19 cellular contexts compared by ENCODE assay signal in the genomic region with DNA sequence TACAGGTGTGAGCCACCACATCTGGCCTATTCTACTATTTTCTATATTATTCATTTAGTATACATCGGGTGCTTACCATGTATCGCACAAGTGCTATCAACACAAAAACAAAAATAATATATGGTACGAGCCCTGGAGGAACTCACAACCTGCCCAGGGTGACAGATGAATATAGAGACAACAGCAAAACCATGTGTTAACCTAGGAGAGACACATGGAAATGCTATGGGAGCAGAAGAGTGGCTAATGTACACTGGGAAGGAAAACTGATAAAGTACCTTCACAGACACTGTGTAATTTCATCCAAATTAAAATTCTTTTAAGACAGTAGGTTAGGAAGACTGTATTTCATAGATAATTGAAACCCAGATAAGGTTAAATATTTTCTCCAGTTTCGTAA. TPM values are rescaled to one million over a fixed set of nuclear protein-coding genes. Genes with fewer than 3 reads are reported as not detected.
DNase-seq lines count a peak whose midpoint lies in the region; ATAC-seq, FAIRE-seq and TF ChIP-seq lines count a peak whose summit lies in the region.
"Had no signal": no experiment of that assay in that cellular context is flagged by ENCODE, and none has a peak within 500 bp of the region (broad histone marks: within the 10 kb centered on the region; RNA-seq: fewer than 3 reads in every experiment).

No MANE protein-coding gene starts in this region.

- H4K20me1 ChIP-seq in HepG2 (ENCODE audit: insufficient read depth, low read length) (no peaks in the 10 kb centered on the region), Loucy (ENCODE audit: insufficient read depth, low read length, poor library complexity, severe bottlenecking) (peaks cover 22% of the 10 kb centered on the region)

- H3K9me2 ChIP-seq in Loucy (replicated peaks; ENCODE audit: low read depth, low read length), result no peaks in the 10 kb centered on the region

- H3K36me3 ChIP-seq in HepG2 (replicated peaks in 1 of 2; ENCODE audit: control insufficient read depth in 1 of 2, insufficient read depth in 2 of 2, low read length in 2 of 2), result peaks cover 10 to 47% of the 10 kb centered on the region in 2 experiments
- peaks cover 0 to 23% (median 12%) of the 10 kb centered on the region in 4 donors for H3K36me3 ChIP-seq in right lobe of liver
- H3K36me3 ChIP-seq in Loucy (ENCODE audit: insufficient read depth, low read length), result peaks cover 12% of the 10 kb centered on the region; the same call in 1 of the 2 replicates
- peaks cover 57% of the 10 kb centered on the region for H3K36me3 ChIP-seq in left ventricle myocardium inferior

- H3K79me2 ChIP-seq in HepG2 (ENCODE audit: insufficient read depth, low read length), result peaks cover 28% of the 10 kb centered on the region
- H3K79me2 ChIP-seq in Loucy (ENCODE audit: insufficient read depth, low read length), result peaks cover 61% of the 10 kb centered on the region

- TF ChIP-seq POLR2A in HepG2 (IDR thresholded peaks at IDR 0.05; ENCODE audit: insufficient read depth in 1 of 2, low read depth in 2 of 2, low read length in 2 of 2) (no peak), right lobe of liver (IDR thresholded peaks at IDR 0.05) (no peak)

- 83% methylated on average over 4 of the region's 4 CpGs for WGBS in HepG2 (ENCODE audit: low lambda C conversion rate)
- 98% methylated on average over 4 of the region's 4 CpGs for whole genome bisulfite sequencing in right lobe of liver (ENCODE audit: insufficient coverage, low coverage, low lambda C conversion rate, missing lambda C conversion rate)

- no peaks in the 10 kb centered on the region for H3F3A ChIP-seq in Loucy (ENCODE audit: low read depth)

- peaks cover 80% of the 10 kb centered on the region for H3K36me3 Mint-ChIP-seq in activated T-cell treated with anti-CD3 and anti-CD28 coated beads, Interleukin-2, amount 50 U/mL, for 24 hours (ENCODE audit: low read depth)
- peaks cover 89% of the 10 kb centered on the region for H3K36me3 Mint-ChIP-seq in stimulated activated effector memory CD8-positive, alpha-beta T cell treated with anti-CD3 and anti-CD28 coated beads, Interleukin-12 subunit alpha, Interleukin-12 subunit beta, amount 100 ng/mL, for 72 hours

- no peaks in the 10 kb centered on the region for H3K27me3 Mint-ChIP-seq in activated T-cell treated with anti-CD3 and anti-CD28 coated beads, Interleukin-2, amount 50 U/mL, for 24 hours
- H3K27me3 Mint-ChIP-seq: B cell had no signal

- no peaks in the 10 kb centered on the region for H3K9me3 Mint-ChIP-seq in activated T-cell treated with anti-CD3 and anti-CD28 coated beads, Interleukin-2, amount 50 U/mL, for 24 hours
- H3K9me3 Mint-ChIP-seq in stimulated activated effector memory CD8-positive, alpha-beta T cell treated with anti-CD3 and anti-CD28 coated beads, Interleukin-12 subunit alpha, Interleukin-12 subunit beta, amount 100 ng/mL, for 72 hours, result no peaks in the 10 kb centered on the region

- intact Hi-C loops in HepG2 (cut with micrococcal nuclease; ENCODE audit: unreplicated experiment) (no loop called here), right lobe of liver (cut with DNase I) (no loop called here), left ventricle myocardium inferior (cut with micrococcal nuclease) (no loop called here)

- H3K27ac ChIP-seq in HepG2 (ENCODE audit: extremely low read length, insufficient read depth, low read length), result no peak overlapping the region
- H3K27ac ChIP-seq in right lobe of liver, result no peak overlapping the region
- no peak overlapping the region for H3K27ac ChIP-seq in coronary artery
- H3K27ac ChIP-seq in left ventricle myocardium inferior (replicated peaks), result no peak overlapping the region
- H3K27ac ChIP-seq: BLaER1 treated with 17β-estradiol and CSF1 and Interleukin-3, amounts not matched to agents 10 nM and 100 nM; GM23248 had no signal

- no peak overlapping the region for H3K4me3 Mint-ChIP-seq in activated T-cell treated with anti-CD3 and anti-CD28 coated beads, Interleukin-2, amount 50 U/mL, for 24 hours
- H3K4me3 Mint-ChIP-seq in stimulated activated effector memory CD8-positive, alpha-beta T cell treated with anti-CD3 and anti-CD28 coated beads, Interleukin-12 subunit alpha, Interleukin-12 subunit beta, amount 100 ng/mL, for 72 hours, result no peak overlapping the region
- H3K4me3 Mint-ChIP-seq: B cell had no signal

- TF ChIP-seq RAD21 in HepG2 (CRISPR knock-in tag; IDR thresholded peaks at IDR 0.05), result no peak

- H2AFZ ChIP-seq in HepG2 (ENCODE audit: low read length), result no peak overlapping the region
- H2AFZ ChIP-seq in Loucy (ENCODE audit: low read length), result no peak overlapping the region
- H2AFZ ChIP-seq: GM23248 had no signal

- H3K4me2 ChIP-seq in HepG2 (ENCODE audit: low read depth, low read length) (no peak overlapping the region), Loucy (ENCODE audit: low read depth, low read length, poor library complexity, severe bottlenecking) (peak overlapping the region; percentile 83)
- H3K4me2 ChIP-seq: BLaER1 treated with 17β-estradiol and CSF1 and Interleukin-3, amounts not matched to agents 10 nM and 100 nM had no signal

- no peak overlapping the region for H3K9ac ChIP-seq in HepG2 (ENCODE audit: insufficient read depth, low read depth, low read length)
- no peak overlapping the region for H3K9ac ChIP-seq in Loucy (ENCODE audit: low read depth, low read length, poor library complexity, severe bottlenecking)
- H3K9ac ChIP-seq: BLaER1 treated with 17β-estradiol and CSF1 and Interleukin-3, amounts not matched to agents 10 nM and 100 nM; GM23248 had no signal

- peaks cover 39% of the 10 kb centered on the region for H3K4me1 Mint-ChIP-seq in activated T-cell treated with anti-CD3 and anti-CD28 coated beads, Interleukin-2, amount 50 U/mL, for 24 hours (ENCODE audit: low read depth)
- peaks cover 30% of the 10 kb centered on the region for H3K4me1 Mint-ChIP-seq in stimulated activated effector memory CD8-positive, alpha-beta T cell treated with anti-CD3 and anti-CD28 coated beads, Interleukin-12 subunit alpha, Interleukin-12 subunit beta, amount 100 ng/mL, for 72 hours

- H3K9me3 ChIP-seq in HepG2 (ENCODE audit: low read length) (no peaks in the 10 kb centered on the region), right lobe of liver (no peaks in the 10 kb centered on the region), Loucy (ENCODE audit: insufficient read depth, low read depth, low read length) (no peaks in the 10 kb centered on the region), left ventricle myocardium inferior (replicated peaks) (no peaks in the 10 kb centered on the region)
- H3K9me3 ChIP-seq: BLaER1 treated with 17β-estradiol and CSF1 and Interleukin-3, amounts not matched to agents 10 nM and 100 nM; Caco-2; HAP-1 had no signal

- no TSS peak for BruUV-seq in HepG2 (replicated peaks; lab: Mats Ljungman, UMichigan)

- no peak for DNase-seq in activated T-cell treated with anti-CD3 and anti-CD28 coated beads, Interleukin-2, amount 50 U/mL, for 24 hours
- no peak for DNase-seq in activated T-cell treated with anti-CD3 and anti-CD28 coated beads, Interleukin-2, amount 50 U/mL, for 48 hours
- DNase-seq in HepG2 (ENCODE audit: low spot score), result no peak
- no peak for DNase-seq in right lobe of liver
- no peak for DNase-seq in stimulated activated effector memory CD8-positive, alpha-beta T cell treated with anti-CD3 and anti-CD28 coated beads, Interleukin-12 subunit alpha, Interleukin-12 subunit beta, amount 100 ng/mL, for 72 hours (ENCODE audit: low spot score in 2 of 2)
- no peak for DNase-seq in coronary artery (ENCODE audit: low spot score)
- no peak for DNase-seq in left ventricle myocardium inferior
- DNase-seq: 8988T, Caco-2, DMS79, GDM1, GM23248 had no signal

- in situ Hi-C loops in HepG2 (cut with HindIII; ENCODE audit: extremely low pct_ligation_motif_present, low pct_unique_long_range_greater_than_20kb), result no loop called here

- H3K4me1 ChIP-seq in HepG2 (ENCODE audit: insufficient read depth, low read length) (peaks cover 15% of the 10 kb centered on the region), right lobe of liver (peaks cover 0 to 6% (median 1%) of the 10 kb centered on the region in 4 donors), Loucy (ENCODE audit: insufficient read depth, low read length, poor library complexity, severe bottlenecking) (peaks cover 40% of the 10 kb centered on the region), left ventricle myocardium inferior (peaks cover 25% of the 10 kb centered on the region)

- FAIRE-seq in HepG2 (lab: Jason Lieb, UNC), result no peak
- FAIRE-seq: D721Med, GM12892, GM18507 had no signal

- H3K4me3 ChIP-seq in HepG2 (replicated peaks in 1 of 3; ENCODE audit: insufficient read depth in 1 of 3, low read depth in 2 of 3, low read length in 3 of 3) (no peak overlapping the region), right lobe of liver (no peak overlapping the region), Loucy (ENCODE audit: low read length, poor library complexity, severe bottlenecking) (peak overlapping the region; percentile 4), coronary artery (no peak overlapping the region), left ventricle myocardium inferior (no peak overlapping the region)
- H3K4me3 ChIP-seq: BLaER1 treated with 17β-estradiol and CSF1 and Interleukin-3, amounts not matched to agents 10 nM and 100 nM; GM23248; HAP-1 had no signal

- TF ChIP-seq EP300 in HepG2 (IDR thresholded peaks at IDR 0.05; ENCODE audit: low read depth in 2 of 2, low read length in 2 of 2), result no peak
- TF ChIP-seq EP300 in HepG2 (CRISPR knock-in tag; IDR thresholded peaks at IDR 0.05; ENCODE audit: borderline replicate concordance), result no peak

- CTCF ChIA-PET in HepG2 (lab: Yijun Ruan, JAX; ENCODE audit: low intra/inter-chr PET ratio, low total read pairs), result no interaction called here

- no peak for ATAC-seq in HepG2
- no peak for ATAC-seq in right lobe of liver
- no peak for ATAC-seq in stimulated activated effector memory CD8-positive, alpha-beta T cell treated with anti-CD3 and anti-CD28 coated beads, Interleukin-12 subunit alpha, Interleukin-12 subunit beta, amount 100 ng/mL, for 72 hours

- TF ChIP-seq CTCF in HepG2 (CRISPR knock-in tag; IDR thresholded peaks at IDR 0.05), result no peak
- TF ChIP-seq CTCF in right lobe of liver (IDR thresholded peaks at IDR 0.05), result no peak
- no peak for TF ChIP-seq CTCF in Loucy (conservative IDR thresholded peaks at IDR 0.05; ENCODE audit: low read length)
- TF ChIP-seq CTCF in coronary artery (IDR thresholded peaks at IDR 0.05), result no peak
- no peak for TF ChIP-seq CTCF in left ventricle myocardium inferior (IDR thresholded peaks at IDR 0.05; ENCODE audit: borderline replicate concordance)

- no peaks in the 10 kb centered on the region; a peak in 1 of 5 replicates for H3K27me3 ChIP-seq in HepG2 (ENCODE audit: control insufficient read depth in 1 of 2, insufficient read depth in 2 of 2, low read length in 2 of 2)
- no peaks in the 10 kb centered on the region for H3K27me3 ChIP-seq in right lobe of liver
- no peaks in the 10 kb centered on the region for H3K27me3 ChIP-seq in Loucy (ENCODE audit: insufficient read depth, low read length, poor library complexity, severe bottlenecking)
- H3K27me3 ChIP-seq in left ventricle myocardium inferior (ENCODE audit: low read depth), result no peaks in the 10 kb centered on the region
- H3K27me3 ChIP-seq: BLaER1 treated with 17β-estradiol and CSF1 and Interleukin-3, amounts not matched to agents 10 nM and 100 nM had no signal

- POLR2A ChIA-PET in HepG2 (lab: Yijun Ruan, JAX), result interaction anchor here (0.6 to 4.6 kb wide), 2 partner anchors 12 to 146 kb away, joined by 3 to 28 read pairs; partner anchors contain the start of genes ATAD2B and TP53I3

- H3K27ac Mint-ChIP-seq in activated T-cell treated with anti-CD3 and anti-CD28 coated beads, Interleukin-2, amount 50 U/mL, for 24 hours, result peak overlapping the region; percentile 79
- H3K27ac Mint-ChIP-seq in stimulated activated effector memory CD8-positive, alpha-beta T cell treated with anti-CD3 and anti-CD28 coated beads, Interleukin-12 subunit alpha, Interleukin-12 subunit beta, amount 100 ng/mL, for 72 hours, result peak overlapping the region; percentile 37
- H3K27ac Mint-ChIP-seq: B cell had no signal

RNA-seq across cellular contexts. Expression of gene SF3B6, which starts 3.9 kb away (rescaled TPM):
- total RNA-seq in HepG2 (2016; rRNA removed; fragmentation: Illumina TruSeq; extraction: Trizol) (182 and 254 TPM in 2 replicates), right lobe of liver (10 to 100 TPM; 32.7 to 70.8 (median 40.3) TPM), left ventricle myocardium inferior (59.7 TPM)
- total RNA-seq in HepG2 (2016; cell fraction: cytosol; rRNA removed; fragmentation: Illumina TruSeq; extraction: Trizol; ENCODE audit: low read depth), result 45.9 and 48.0 TPM in 2 replicates
- total RNA-seq in HepG2 (2016; cell fraction: insoluble cytoplasmic fraction; rRNA removed; fragmentation: Illumina TruSeq; extraction: Trizol), result 184 and 279 TPM in 2 replicates
- total RNA-seq in HepG2 (2016; cell fraction: membrane; rRNA removed; fragmentation: Illumina TruSeq; extraction: Trizol), result 58.5 and 66.4 TPM in 2 replicates
- 61.8 and 72.9 TPM in 2 replicates for total RNA-seq in HepG2 (2016; cell fraction: nucleus; rRNA removed; fragmentation: Illumina TruSeq; extraction: Trizol)
- 140 and 177 TPM in 2 replicates for polyA plus RNA-seq in HepG2 (2011; rRNA removed)
- polyA plus RNA-seq in HepG2 (2011; cell fraction: cytosol; rRNA removed), result 101 and 135 TPM in 2 replicates
- polyA plus RNA-seq in HepG2 (2011; cell fraction: nucleus; rRNA removed), result 24.9 and 35.7 TPM in 2 replicates
- polyA plus RNA-seq in HepG2 (2012), result 159 and 167 TPM in 2 replicates
- polyA plus RNA-seq in HepG2 (2016; cell fraction: cytosol; fragmentation: Illumina TruSeq; extraction: Trizol; ENCODE audit: low read depth), result 35.5 and 45.7 TPM in 2 replicates
- 279 and 313 TPM in 2 replicates for polyA plus RNA-seq in HepG2 (2016; cell fraction: insoluble cytoplasmic fraction; fragmentation: Illumina TruSeq; extraction: Trizol; ENCODE audit: low read depth)
- 54.3 and 63.6 TPM in 2 replicates for polyA plus RNA-seq in HepG2 (2016; cell fraction: membrane; fragmentation: Illumina TruSeq; extraction: Trizol; ENCODE audit: low read depth)
- polyA plus RNA-seq in HepG2 (2016; cell fraction: nucleus; fragmentation: Illumina TruSeq; extraction: Trizol; ENCODE audit: insufficient read depth, low read depth), result 127 TPM in 2 replicates
- polyA minus RNA-seq in HepG2 (2011; rRNA and poly(A)+ RNA removed; ENCODE audit: low replicate concordance), result 17.1 and 27.0 TPM in 2 replicates
- polyA minus RNA-seq in HepG2 (2011; cell fraction: cytosol; rRNA and poly(A)+ RNA removed), result 30.5 and 35.6 TPM in 2 replicates
- 21.8 and 26.1 TPM in 2 replicates for polyA minus RNA-seq in HepG2 (2011; cell fraction: nucleus; rRNA and poly(A)+ RNA removed)

RNA-seq across cellular contexts. Expression of gene TP53I3, which starts 12.4 kb away (rescaled TPM):
- total RNA-seq in HepG2 (2016; rRNA removed; fragmentation: Illumina TruSeq; extraction: Trizol) (44.1 and 48.2 TPM in 2 replicates), right lobe of liver (10 to 100 TPM in 3 of 6 experiments, 1 to 10 TPM in 3; 5.2 to 20.4 (median 9.6) TPM), left ventricle myocardium inferior (7.5 TPM)
- 20.7 and 22.2 TPM in 2 replicates for total RNA-seq in HepG2 (2016; cell fraction: cytosol; rRNA removed; fragmentation: Illumina TruSeq; extraction: Trizol; ENCODE audit: low read depth)
- 42.9 and 49.7 TPM in 2 replicates for total RNA-seq in HepG2 (2016; cell fraction: insoluble cytoplasmic fraction; rRNA removed; fragmentation: Illumina TruSeq; extraction: Trizol)
- 24.0 and 30.6 TPM in 2 replicates for total RNA-seq in HepG2 (2016; cell fraction: membrane; rRNA removed; fragmentation: Illumina TruSeq; extraction: Trizol)
- total RNA-seq in HepG2 (2016; cell fraction: nucleus; rRNA removed; fragmentation: Illumina TruSeq; extraction: Trizol), result 28.3 and 28.4 TPM in 2 replicates
- 24.6 and 25.0 TPM in 2 replicates for polyA plus RNA-seq in HepG2 (2011; rRNA removed)
- 21.0 and 30.0 TPM in 2 replicates for polyA plus RNA-seq in HepG2 (2011; cell fraction: cytosol; rRNA removed)
- polyA plus RNA-seq in HepG2 (2011; cell fraction: nucleus; rRNA removed), result 49.6 and 56.9 TPM in 2 replicates
- 12.6 and 13.5 TPM in 2 replicates for polyA plus RNA-seq in HepG2 (2012)
- polyA plus RNA-seq in HepG2 (2016; cell fraction: cytosol; fragmentation: Illumina TruSeq; extraction: Trizol; ENCODE audit: low read depth), result 21.7 and 25.2 TPM in 2 replicates
- polyA plus RNA-seq in HepG2 (2016; cell fraction: insoluble cytoplasmic fraction; fragmentation: Illumina TruSeq; extraction: Trizol; ENCODE audit: low read depth), result 42.5 and 45.3 TPM in 2 replicates
- 19.9 and 20.6 TPM in 2 replicates for polyA plus RNA-seq in HepG2 (2016; cell fraction: membrane; fragmentation: Illumina TruSeq; extraction: Trizol; ENCODE audit: low read depth)
- polyA plus RNA-seq in HepG2 (2016; cell fraction: nucleus; fragmentation: Illumina TruSeq; extraction: Trizol; ENCODE audit: insufficient read depth, low read depth), result 57.4 and 58.7 TPM in 2 replicates
- polyA minus RNA-seq in HepG2 (2011; rRNA and poly(A)+ RNA removed; ENCODE audit: low replicate concordance), result 28.4 and 29.9 TPM in 2 replicates
- 7.3 and 10.7 TPM in 2 replicates for polyA minus RNA-seq in HepG2 (2011; cell fraction: cytosol; rRNA and poly(A)+ RNA removed)
- 11.7 and 12.7 TPM in 2 replicates for polyA minus RNA-seq in HepG2 (2011; cell fraction: nucleus; rRNA and poly(A)+ RNA removed)

RNA-seq across cellular contexts. Expression of gene FKBP1B, which starts 22.7 kb away (rescaled TPM):
- total RNA-seq in HepG2 (2016; rRNA removed; fragmentation: Illumina TruSeq; extraction: Trizol) (35.2 and 36.8 TPM in 2 replicates), right lobe of liver (10 to 100 TPM in 1 of 6 experiments, 1 to 10 TPM in 5; 2.4 to 11.0 (median 3.2) TPM), left ventricle myocardium inferior (2.1 TPM)
- 55.0 and 71.6 TPM in 2 replicates for total RNA-seq in HepG2 (2016; cell fraction: cytosol; rRNA removed; fragmentation: Illumina TruSeq; extraction: Trizol; ENCODE audit: low read depth)
- 34.9 and 36.5 TPM in 2 replicates for total RNA-seq in HepG2 (2016; cell fraction: insoluble cytoplasmic fraction; rRNA removed; fragmentation: Illumina TruSeq; extraction: Trizol)
- 58.1 and 75.9 TPM in 2 replicates for total RNA-seq in HepG2 (2016; cell fraction: membrane; rRNA removed; fragmentation: Illumina TruSeq; extraction: Trizol)
- 12.0 and 18.4 TPM in 2 replicates for total RNA-seq in HepG2 (2016; cell fraction: nucleus; rRNA removed; fragmentation: Illumina TruSeq; extraction: Trizol)
- 96.3 and 103 TPM in 2 replicates for polyA plus RNA-seq in HepG2 (2011; rRNA removed)
- 87.0 and 103 TPM in 2 replicates for polyA plus RNA-seq in HepG2 (2011; cell fraction: cytosol; rRNA removed)
- 33.1 and 49.7 TPM in 2 replicates for polyA plus RNA-seq in HepG2 (2011; cell fraction: nucleus; rRNA removed)
- polyA plus RNA-seq in HepG2 (2012), result 47.5 and 47.8 TPM in 2 replicates
- 73.6 and 97.4 TPM in 2 replicates for polyA plus RNA-seq in HepG2 (2016; cell fraction: cytosol; fragmentation: Illumina TruSeq; extraction: Trizol; ENCODE audit: low read depth)
- polyA plus RNA-seq in HepG2 (2016; cell fraction: insoluble cytoplasmic fraction; fragmentation: Illumina TruSeq; extraction: Trizol; ENCODE audit: low read depth), result 41.3 and 48.9 TPM in 2 replicates
- 69.3 and 86.0 TPM in 2 replicates for polyA plus RNA-seq in HepG2 (2016; cell fraction: membrane; fragmentation: Illumina TruSeq; extraction: Trizol; ENCODE audit: low read depth)
- polyA plus RNA-seq in HepG2 (2016; cell fraction: nucleus; fragmentation: Illumina TruSeq; extraction: Trizol; ENCODE audit: insufficient read depth, low read depth), result 29.4 and 29.5 TPM in 2 replicates
- polyA minus RNA-seq in HepG2 (2011; rRNA and poly(A)+ RNA removed; ENCODE audit: low replicate concordance), result 52.4 TPM in 1 of 2 replicates, not detected in the other
- 15.2 and 16.6 TPM in 2 replicates for polyA minus RNA-seq in HepG2 (2011; cell fraction: cytosol; rRNA and poly(A)+ RNA removed)
- 10.4 and 15.9 TPM in 2 replicates for polyA minus RNA-seq in HepG2 (2011; cell fraction: nucleus; rRNA and poly(A)+ RNA removed)

RNA-seq across cellular contexts. Expression of gene WDCP, which starts 25.1 kb away (rescaled TPM):
- total RNA-seq in HepG2 (2016; rRNA removed; fragmentation: Illumina TruSeq; extraction: Trizol), result 22.6 and 39.4 TPM in 2 replicates
- total RNA-seq in HepG2 (2016; cell fraction: cytosol; rRNA removed; fragmentation: Illumina TruSeq; extraction: Trizol; ENCODE audit: low read depth), result 3.2 and 3.4 TPM in 2 replicates
- 23.3 and 42.2 TPM in 2 replicates for total RNA-seq in HepG2 (2016; cell fraction: insoluble cytoplasmic fraction; rRNA removed; fragmentation: Illumina TruSeq; extraction: Trizol)
- 12.6 and 14.9 TPM in 2 replicates for total RNA-seq in HepG2 (2016; cell fraction: membrane; rRNA removed; fragmentation: Illumina TruSeq; extraction: Trizol)
- total RNA-seq in HepG2 (2016; cell fraction: nucleus; rRNA removed; fragmentation: Illumina TruSeq; extraction: Trizol), result 18.0 and 19.2 TPM in 2 replicates
- polyA plus RNA-seq in HepG2 (2011; rRNA removed), result 17.4 and 20.6 TPM in 2 replicates
- polyA plus RNA-seq in HepG2 (2011; cell fraction: cytosol; rRNA removed), result 10.3 and 15.6 TPM in 2 replicates
- 17.4 and 19.0 TPM in 2 replicates for polyA plus RNA-seq in HepG2 (2011; cell fraction: nucleus; rRNA removed)
- polyA plus RNA-seq in HepG2 (2012), result 12.5 and 13.0 TPM in 2 replicates
- 1.0 and 1.3 TPM in 2 replicates for polyA plus RNA-seq in HepG2 (2016; cell fraction: cytosol; fragmentation: Illumina TruSeq; extraction: Trizol; ENCODE audit: low read depth)
- 20.9 and 21.5 TPM in 2 replicates for polyA plus RNA-seq in HepG2 (2016; cell fraction: insoluble cytoplasmic fraction; fragmentation: Illumina TruSeq; extraction: Trizol; ENCODE audit: low read depth)
- 3.5 and 4.4 TPM in 2 replicates for polyA plus RNA-seq in HepG2 (2016; cell fraction: membrane; fragmentation: Illumina TruSeq; extraction: Trizol; ENCODE audit: low read depth)
- polyA plus RNA-seq in HepG2 (2016; cell fraction: nucleus; fragmentation: Illumina TruSeq; extraction: Trizol; ENCODE audit: insufficient read depth, low read depth), result 20.8 and 24.4 TPM in 2 replicates
- 60.3 and 78.7 TPM in 2 replicates for polyA minus RNA-seq in HepG2 (2011; rRNA and poly(A)+ RNA removed; ENCODE audit: low replicate concordance)
- polyA minus RNA-seq in HepG2 (2011; cell fraction: cytosol; rRNA and poly(A)+ RNA removed), result 10.6 and 13.8 TPM in 2 replicates
- polyA minus RNA-seq in HepG2 (2011; cell fraction: nucleus; rRNA and poly(A)+ RNA removed), result 14.5 and 19.5 TPM in 2 replicates
- 1 to 10 TPM; 4.3 to 8.7 (median 5.5) TPM for total RNA-seq in right lobe of liver
- 8.6 TPM for total RNA-seq in left ventricle myocardium inferior

RNA-seq across cellular contexts. Expression of gene PFN4, which starts 50.9 kb away (rescaled TPM):
- total RNA-seq in HepG2 (2016; rRNA removed; fragmentation: Illumina TruSeq; extraction: Trizol) (0.20 TPM in 1 of 2 replicates, not detected in the other), right lobe of liver (under 1 TPM in 4 of 6 experiments, not detected in 2; 0.22 to 0.66 (median 0.30) TPM), left ventricle myocardium inferior (0.74 TPM)
- 0.30 TPM in 1 of 2 replicates, not detected in the other for total RNA-seq in HepG2 (2016; cell fraction: cytosol; rRNA removed; fragmentation: Illumina TruSeq; extraction: Trizol; ENCODE audit: low read depth)
- 0.27 TPM in 1 of 2 replicates, not detected in the other for total RNA-seq in HepG2 (2016; cell fraction: insoluble cytoplasmic fraction; rRNA removed; fragmentation: Illumina TruSeq; extraction: Trizol)
- not detected in 2 replicates for total RNA-seq in HepG2 (2016; cell fraction: membrane; rRNA removed; fragmentation: Illumina TruSeq; extraction: Trizol)
- not detected in 2 replicates for total RNA-seq in HepG2 (2016; cell fraction: nucleus; rRNA removed; fragmentation: Illumina TruSeq; extraction: Trizol)
- polyA plus RNA-seq in HepG2 (2011; rRNA removed), result 0.12 TPM in 1 of 2 replicates, not detected in the other
- not detected in 2 replicates for polyA plus RNA-seq in HepG2 (2011; cell fraction: cytosol; rRNA removed)
- polyA plus RNA-seq in HepG2 (2011; cell fraction: nucleus; rRNA removed), result not detected in 2 replicates
- polyA plus RNA-seq in HepG2 (2012), result not detected in 2 replicates
- 0.29 TPM in 1 of 2 replicates, not detected in the other for polyA plus RNA-seq in HepG2 (2016; cell fraction: cytosol; fragmentation: Illumina TruSeq; extraction: Trizol; ENCODE audit: low read depth)
- not detected in 2 replicates for polyA plus RNA-seq in HepG2 (2016; cell fraction: insoluble cytoplasmic fraction; fragmentation: Illumina TruSeq; extraction: Trizol; ENCODE audit: low read depth)
- polyA plus RNA-seq in HepG2 (2016; cell fraction: membrane; fragmentation: Illumina TruSeq; extraction: Trizol; ENCODE audit: low read depth), result not detected in 2 replicates
- polyA plus RNA-seq in HepG2 (2016; cell fraction: nucleus; fragmentation: Illumina TruSeq; extraction: Trizol; ENCODE audit: insufficient read depth, low read depth), result not detected in 2 replicates
- not detected in 2 replicates for polyA minus RNA-seq in HepG2 (2011; rRNA and poly(A)+ RNA removed; ENCODE audit: low replicate concordance)
- not detected in 2 replicates for polyA minus RNA-seq in HepG2 (2011; cell fraction: cytosol; rRNA and poly(A)+ RNA removed)
- polyA minus RNA-seq in HepG2 (2011; cell fraction: nucleus; rRNA and poly(A)+ RNA removed), result not detected in 2 replicates
- total RNA-seq: GM23248 had no signal
